Comparison of ENCODE assay signal across 2 cellular contexts in genomic region chr12:108115746-108116125, GRCh38.
TF ChIP-seq lines count a peak whose summit lies in the region.

No MANE protein-coding gene starts in this region.

TF ChIP-seq in HEK293, 187 proteins besides CTCF, POLR2A, EP300 and RAD21 (continued from another document):
- TF ChIP-seq PRDM10 (tag by site-specific recombination; IDR thresholded peaks at IDR 0.05) (peak; percentile 14; the same call in 1 of the 2 replicates), ZNF350 (tag by site-specific recombination; IDR thresholded peaks at IDR 0.05) (no peak)

TF ChIP-seq in H1, 55 proteins besides CTCF, POLR2A, EP300 and RAD21 (continued from another document):
- no peak for TF ChIP-seq CHD7 (IDR thresholded peaks at IDR 0.05; ENCODE audit: insufficient replicate concordance, low read length)
- no peak for TF ChIP-seq RFX5 (IDR thresholded peaks at IDR 0.05; ENCODE audit: borderline replicate concordance, low read depth, low read length)
- TF ChIP-seq E2F6 (IDR thresholded peaks at IDR 0.05), result no peak
- no peak for TF ChIP-seq KDM1A (IDR thresholded peaks at IDR 0.05; ENCODE audit: borderline replicate concordance, low read length)
- TF ChIP-seq BACH1 (IDR thresholded peaks at IDR 0.05; ENCODE audit: low read length), result no peak
- TF ChIP-seq TEAD4 (IDR thresholded peaks at IDR 0.05; ENCODE audit: low read depth, low read length), result no peak
- TF ChIP-seq ZNF274 (IDR thresholded peaks at IDR 0.05; ENCODE audit: borderline replicate concordance, extremely low read depth, low read length), result no peak
- TF ChIP-seq RBBP5 (IDR thresholded peaks at IDR 0.05; ENCODE audit: borderline replicate concordance, low read depth, low read length), result no peak
- TF ChIP-seq CBX5 (IDR thresholded peaks at IDR 0.05; ENCODE audit: low read depth, low read length), result no peak
- no peak for TF ChIP-seq SIX5 (IDR thresholded peaks at IDR 0.05; ENCODE audit: low read depth, low read length)
- no peak for TF ChIP-seq CEBPB (IDR thresholded peaks at IDR 0.05; ENCODE audit: low read depth, low read length)
